2 cellular contexts compared by ENCODE assay signal in the genomic region with DNA sequence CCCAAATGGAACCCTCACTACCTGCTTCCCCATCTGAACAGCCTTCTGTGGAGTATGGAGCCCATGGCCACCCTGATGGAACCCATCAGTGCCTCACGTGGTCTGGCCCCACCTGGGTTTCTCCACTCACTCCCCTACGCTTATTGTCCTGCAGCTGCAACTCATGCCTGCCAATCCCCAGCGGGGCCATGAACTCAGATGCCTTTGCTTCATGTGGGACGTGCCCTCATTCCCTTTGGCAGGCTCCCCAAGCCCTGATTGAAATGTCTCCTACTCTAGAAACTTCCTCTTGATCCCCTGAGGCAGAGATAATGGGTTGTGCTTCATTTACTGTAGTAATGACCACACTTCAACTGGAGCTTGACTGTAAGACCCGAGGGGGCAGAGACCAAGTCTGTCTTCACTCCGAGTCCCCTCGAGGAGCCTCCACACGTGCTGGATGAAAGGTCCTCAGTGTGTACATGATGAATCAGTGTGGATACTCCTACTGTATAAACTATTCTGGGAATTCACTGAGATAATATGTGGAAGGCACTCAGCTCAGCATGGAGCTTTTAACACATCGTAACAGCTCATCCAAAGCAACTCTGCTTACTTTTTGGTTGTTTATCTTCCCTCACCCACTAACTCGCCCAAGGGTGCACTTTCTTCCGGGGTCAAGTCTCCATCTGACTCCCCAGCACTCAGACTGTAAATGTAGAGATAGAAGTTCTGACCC.
TF ChIP-seq lines count a peak whose summit lies in the region.

No MANE protein-coding gene starts in this region.

TF ChIP-seq in A549, 52 proteins besides CTCF, POLR2A, EP300 and RAD21:
- TF ChIP-seq JUNB (IDR thresholded peaks at IDR 0.05), result peak; percentile 38; the same call in 1 of the 2 replicates
- TF ChIP-seq, protein P1, sequence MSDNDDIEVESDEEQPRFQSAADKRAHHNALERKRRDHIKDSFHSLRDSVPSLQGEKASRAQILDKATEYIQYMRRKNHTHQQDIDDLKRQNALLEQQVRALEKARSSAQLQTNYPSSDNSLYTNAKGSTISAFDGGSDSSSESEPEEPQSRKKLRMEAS (IDR thresholded peaks at IDR 0.05), result peak; percentile 94
- 0 out of 5 replicates have a peak, but pooled peaks of 1 of the 2 experiments have one; percentile 26 for TF ChIP-seq JUN (IDR thresholded peaks at IDR 0.05)
- TF ChIP-seq KDM1A (IDR thresholded peaks at IDR 0.05; ENCODE audit: low read depth), result no peak
- TF ChIP-seq KDM5A (IDR thresholded peaks at IDR 0.05), result no peak
- TF ChIP-seq RFX5 (IDR thresholded peaks at IDR 0.05), result no peak
- TF ChIP-seq CEBPB (IDR thresholded peaks at IDR 0.05), result peak in 1 of 2 experiments; percentile 38; a peak in 1 of 4 replicates
- TF ChIP-seq, protein P2, sequence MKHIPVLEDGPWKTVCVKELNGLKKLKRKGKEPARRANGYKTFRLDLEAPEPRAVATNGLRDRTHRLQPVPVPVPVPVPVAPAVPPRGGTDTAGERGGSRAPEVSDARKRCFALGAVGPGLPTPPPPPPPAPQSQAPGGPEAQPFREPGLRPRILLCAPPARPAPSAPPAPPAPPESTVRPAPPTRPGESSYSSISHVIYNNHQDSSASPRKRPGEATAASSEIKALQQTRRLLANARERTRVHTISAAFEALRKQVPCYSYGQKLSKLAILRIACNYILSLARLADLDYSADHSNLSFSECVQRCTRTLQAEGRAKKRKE (CRISPR knock-in tag; IDR thresholded peaks at IDR 0.05; ENCODE audit: low read depth), result no peak
- no peak for TF ChIP-seq REST (IDR thresholded peaks at IDR 0.05)
- no peak; the same call in 1 of the 2 replicates for TF ChIP-seq FOSL2 (IDR thresholded peaks at IDR 0.05)
- TF ChIP-seq FOSL2 (CRISPR knock-in tag; IDR thresholded peaks at IDR 0.05), result peak; percentile 68
- TF ChIP-seq RNF2 (IDR thresholded peaks at IDR 0.05; ENCODE audit: borderline replicate concordance, low read depth), result no peak
- peak; percentile 83; the same call in 1 of the 2 replicates for TF ChIP-seq E2F6 (IDR thresholded peaks at IDR 0.05; ENCODE audit: borderline replicate concordance, low read depth)
- TF ChIP-seq ZNF302 (CRISPR knock-in tag; IDR thresholded peaks at IDR 0.05), result no peak
- peak; percentile 87 for TF ChIP-seq GATA3 (IDR thresholded peaks at IDR 0.05; ENCODE audit: borderline replicate concordance)

TF ChIP-seq in IMR-90, 13 proteins besides CTCF, POLR2A, EP300 and RAD21:
- no peak for TF ChIP-seq NFE2L2 (IDR thresholded peaks at IDR 0.05; ENCODE audit: low read depth, low read length)
- TF ChIP-seq BHLHE40 (IDR thresholded peaks at IDR 0.05; ENCODE audit: low read depth, low read length), result peak; percentile 96
- TF ChIP-seq, protein P3, sequence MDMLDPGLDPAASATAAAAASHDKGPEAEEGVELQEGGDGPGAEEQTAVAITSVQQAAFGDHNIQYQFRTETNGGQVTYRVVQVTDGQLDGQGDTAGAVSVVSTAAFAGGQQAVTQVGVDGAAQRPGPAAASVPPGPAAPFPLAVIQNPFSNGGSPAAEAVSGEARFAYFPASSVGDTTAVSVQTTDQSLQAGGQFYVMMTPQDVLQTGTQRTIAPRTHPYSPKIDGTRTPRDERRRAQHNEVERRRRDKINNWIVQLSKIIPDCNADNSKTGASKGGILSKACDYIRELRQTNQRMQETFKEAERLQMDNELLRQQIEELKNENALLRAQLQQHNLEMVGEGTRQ (IDR thresholded peaks at IDR 0.05; ENCODE audit: low read depth, low read length), result peak; percentile 22; the same call in 1 of the 2 replicates
- no peak for TF ChIP-seq RCOR1 (IDR thresholded peaks at IDR 0.05; ENCODE audit: insufficient replicate concordance, low read length)
- TF ChIP-seq MAFK (IDR thresholded peaks at IDR 0.05; ENCODE audit: low read depth, low read length), result no peak
- no peak for TF ChIP-seq CHD1 (IDR thresholded peaks at IDR 0.05; ENCODE audit: low read depth, low read length)
- no peak for TF ChIP-seq CEBPB (IDR thresholded peaks at IDR 0.05; ENCODE audit: low read depth, low read length)
- no peak for TF ChIP-seq MAZ (IDR thresholded peaks at IDR 0.05; ENCODE audit: borderline replicate concordance, low read depth, low read length)
- TF ChIP-seq MXI1 (IDR thresholded peaks at IDR 0.05; ENCODE audit: borderline replicate concordance, low read depth, low read length), result 0 out of 2 replicates have a peak, but pooled peaks have one; percentile 13
- TF ChIP-seq, protein P4, sequence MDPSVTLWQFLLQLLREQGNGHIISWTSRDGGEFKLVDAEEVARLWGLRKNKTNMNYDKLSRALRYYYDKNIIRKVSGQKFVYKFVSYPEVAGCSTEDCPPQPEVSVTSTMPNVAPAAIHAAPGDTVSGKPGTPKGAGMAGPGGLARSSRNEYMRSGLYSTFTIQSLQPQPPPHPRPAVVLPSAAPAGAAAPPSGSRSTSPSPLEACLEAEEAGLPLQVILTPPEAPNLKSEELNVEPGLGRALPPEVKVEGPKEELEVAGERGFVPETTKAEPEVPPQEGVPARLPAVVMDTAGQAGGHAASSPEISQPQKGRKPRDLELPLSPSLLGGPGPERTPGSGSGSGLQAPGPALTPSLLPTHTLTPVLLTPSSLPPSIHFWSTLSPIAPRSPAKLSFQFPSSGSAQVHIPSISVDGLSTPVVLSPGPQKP (IDR thresholded peaks at IDR 0.05; ENCODE audit: borderline replicate concordance, low read depth, low read length), result no peak
- 0 out of 2 replicates have a peak, but pooled peaks have one; percentile 21 for TF ChIP-seq FOS (IDR thresholded peaks at IDR 0.05; ENCODE audit: low read depth, low read length)
- no peak for TF ChIP-seq RFX5 (IDR thresholded peaks at IDR 0.05; ENCODE audit: low read depth, low read length)
- no peak for TF ChIP-seq SMC3 (IDR thresholded peaks at IDR 0.05; ENCODE audit: low read depth, low read length)
